6 cellular contexts compared by ENCODE assay signal in the genomic region with DNA sequence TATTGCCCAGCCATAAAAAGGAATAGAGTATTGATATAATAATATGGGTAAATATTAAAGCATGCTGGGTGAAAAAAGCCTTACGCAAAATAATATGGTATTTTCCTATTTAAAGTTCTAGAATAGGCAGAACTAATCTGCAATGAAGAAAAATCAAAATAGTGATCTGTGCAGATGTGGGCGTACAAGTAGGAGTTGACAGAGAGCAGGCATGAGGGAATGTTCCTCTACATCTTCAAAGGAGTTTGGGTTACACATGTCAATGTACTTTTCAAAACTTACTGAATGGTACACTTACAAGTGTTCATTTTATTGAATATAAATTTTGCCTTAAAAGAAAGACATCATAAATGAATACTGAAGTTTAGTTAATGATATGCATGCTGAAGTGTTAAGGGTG.
"Had no signal": no experiment of that assay in that cellular context is flagged by ENCODE, and none has a peak within 500 bp of the region (broad histone marks: within the 10 kb centered on the region; RNA-seq: fewer than 3 reads in every experiment).

No MANE protein-coding gene starts in this region.

- ATAC-seq: HepG2, K562 had no signal

- DNase-seq: IMR-90, KBM-7, KG1 had no signal

- FAIRE-seq: HepG2, HTR-8/SVneo, K562 had no signal
